In genomic region chr1:150622219-150622975, GRCh38 we compare ENCODE assay signal across 8 cellular contexts. TPM values are rescaled to one million over a fixed set of nuclear protein-coding genes. Genes with fewer than 3 reads are reported as not detected.
DNase-seq lines count a peak whose midpoint lies in the region; ATAC-seq and TF ChIP-seq lines count a peak whose summit lies in the region.

No MANE protein-coding gene starts in this region.

- H3K27me3 Mint-ChIP-seq in activated T-cell treated with anti-CD3 and anti-CD28 coated beads, Interleukin-2, amount 50 U/mL, for 24 hours = no peaks in the 10 kb centered on the region

- TF ChIP-seq POLR2A in uterus (IDR thresholded peaks at IDR 0.05) = no peak

- no peaks in the 10 kb centered on the region for H3K9me3 Mint-ChIP-seq in activated T-cell treated with anti-CD3 and anti-CD28 coated beads, Interleukin-2, amount 50 U/mL, for 24 hours

- peaks cover 15% of the 10 kb centered on the region for H3K36me3 ChIP-seq in mesendoderm (ENCODE audit: control insufficient read depth, insufficient read depth, low read length)
- no peaks in the 10 kb centered on the region for H3K36me3 ChIP-seq in uterus

- H3K9ac ChIP-seq in mesendoderm (ENCODE audit: low read length) = no peak overlapping the region

- peaks cover 10% of the 10 kb centered on the region for H3K79me1 ChIP-seq in mesendoderm (ENCODE audit: low read length)

- H3K27me3 ChIP-seq in mesendoderm (ENCODE audit: insufficient read depth, low read length, poor library complexity) (no peaks in the 10 kb centered on the region), uterus (no peaks in the 10 kb centered on the region)

- H3K36me3 Mint-ChIP-seq in activated T-cell treated with anti-CD3 and anti-CD28 coated beads, Interleukin-2, amount 50 U/mL, for 24 hours (ENCODE audit: low read depth) = peaks cover 2% of the 10 kb centered on the region

- no peak overlapping the region for H2BK15ac ChIP-seq in mesendoderm (replicated peaks; ENCODE audit: low read depth)

- H3K9me3 ChIP-seq in uterus = no peaks in the 10 kb centered on the region

- no CpG with 5 or more reads among the region's 8 CpGs for WGBS in mesendoderm (ENCODE audit: extremely low coverage, insufficient coverage, low lambda C conversion rate)

- no peak overlapping the region for H2AK5ac ChIP-seq in mesendoderm (ENCODE audit: low read length)

- no peak overlapping the region for H2BK5ac ChIP-seq in mesendoderm (ENCODE audit: low read length)

- H3K4me1 Mint-ChIP-seq in activated T-cell treated with anti-CD3 and anti-CD28 coated beads, Interleukin-2, amount 50 U/mL, for 24 hours (ENCODE audit: low read depth) = peaks cover 80% of the 10 kb centered on the region

- no peak for ATAC-seq in GM19351 (IDR thresholded peaks at IDR 0.05; ENCODE audit: unreplicated experiment)

- H3K4me3 ChIP-seq in coronary artery = no peak overlapping the region
- H3K4me3 ChIP-seq in mesendoderm (ENCODE audit: low read length) = no peak overlapping the region
- no peak overlapping the region for H3K4me3 ChIP-seq in uterus

- DNase-seq in activated T-cell treated with anti-CD3 and anti-CD28 coated beads, Interleukin-2, amount 50 U/mL, for 24 hours = no peak
- DNase-seq in activated T-cell treated with anti-CD3 and anti-CD28 coated beads for 4 hours (no peak), coronary artery (ENCODE audit: low spot score) (no peak), mesendoderm (peak; percentile 72), uterus (peak; percentile 35 to 57), COLO668 (lab: John Stamatoyannopoulos, UW; ENCODE audit: unreplicated experiment) (no peak), NCI-H146 treated with DMSO at 0.1 percent for 48 hours (lab: John Stamatoyannopoulos, UW; ENCODE audit: unreplicated experiment) (no peak)

- H3K4me3 Mint-ChIP-seq in activated T-cell treated with anti-CD3 and anti-CD28 coated beads, Interleukin-2, amount 50 U/mL, for 24 hours = no peak overlapping the region

- H3K4me2 ChIP-seq in mesendoderm (ENCODE audit: low read length) = no peak overlapping the region

- no peak overlapping the region for H2BK120ac ChIP-seq in mesendoderm (ENCODE audit: low read depth, low read length)

- no peak overlapping the region for H3K23ac ChIP-seq in mesendoderm (ENCODE audit: low read length)

- peak overlapping the region; percentile 44 to 64 for H3K27ac ChIP-seq in coronary artery
- peak overlapping the region; percentile 4 for H3K27ac ChIP-seq in mesendoderm (ENCODE audit: low read depth, low read length)
- peak overlapping the region; percentile 45 to 80 for H3K27ac ChIP-seq in uterus

- H3K27ac Mint-ChIP-seq in activated T-cell treated with anti-CD3 and anti-CD28 coated beads, Interleukin-2, amount 50 U/mL, for 24 hours = peak overlapping the region; percentile 90

- peaks cover 11% of the 10 kb centered on the region for H3K79me2 ChIP-seq in mesendoderm (ENCODE audit: control insufficient read depth, insufficient read depth, low read length)

- peak overlapping the region; percentile 44 for H3K56ac ChIP-seq in mesendoderm (ENCODE audit: low read length)

- no peak overlapping the region for H4K8ac ChIP-seq in mesendoderm (ENCODE audit: low read depth, low read length)

- H4K5ac ChIP-seq in mesendoderm (ENCODE audit: low read length) = no peak overlapping the region

- H3K4ac ChIP-seq in mesendoderm (ENCODE audit: low read depth, low read length) = peak overlapping the region; percentile 82

- intact Hi-C loops in uterus (cut with DNase I; ENCODE audit: low total_unique reads) = loop anchor here (5.0 kb wide), 1 partner anchor 60 kb away; no protein-coding TSS in a partner anchor

- no peak for TF ChIP-seq CTCF in coronary artery (IDR thresholded peaks at IDR 0.05)
- no peak for TF ChIP-seq CTCF in uterus (IDR thresholded peaks at IDR 0.05)

- H3K4me1 ChIP-seq in mesendoderm (ENCODE audit: control insufficient read depth, low read depth, low read length) (no peaks in the 10 kb centered on the region), uterus (peaks cover 0 to 9% of the 10 kb centered on the region in 2 donors)

- no peak overlapping the region for H3K18ac ChIP-seq in mesendoderm (ENCODE audit: low read length)

RNA-seq across cellular contexts. Expression of gene ENSA, which starts 7.0 kb away (rescaled TPM):
- 201 TPM for polyA plus RNA-seq in mesendoderm (2013, experiment 1 of 2)
- polyA plus RNA-seq in mesendoderm (2013, experiment 2 of 2) = 201 TPM
- 100 to 1,000 TPM; 122 to 224 (median 130) TPM for total RNA-seq in uterus

RNA-seq across cellular contexts. Expression of gene MCL1, which starts 43.0 kb away (rescaled TPM):
- polyA plus RNA-seq in mesendoderm (2013, experiment 1 of 2) = 146 TPM
- polyA plus RNA-seq in mesendoderm (2013, experiment 2 of 2) = 147 TPM
- 100 to 1,000 TPM; 125 to 266 (median 207) TPM for total RNA-seq in uterus

Comparison
In these comparisons a context has a peak if more than half of its experiments do, and no peak if none do; other contexts are left out.
1. DNase-seq: peak in mesendoderm (single experiment) and uterus (2 of 2); none in activated T-cell treated with anti-CD3 and anti-CD28 coated beads, Interleukin-2, amount 50 U/mL, for 24 hours (single experiment), activated T-cell treated with anti-CD3 and anti-CD28 coated beads for 4 hours (single experiment), coronary artery (single experiment), COLO668 (single experiment) and NCI-H146 treated with DMSO at 0.1 percent for 48 hours (single experiment).
2. H3K27ac ChIP-seq: peak in every context shown above with its lines; median percentile 62 in uterus; 54 in coronary artery; 4 in mesendoderm.